ENCODE assay signal across 9 cellular contexts in genomic region chr19:19115954-19116353, GRCh38. TPM values are rescaled to one million over a fixed set of nuclear protein-coding genes. Genes with fewer than 3 reads are reported as not detected.
A peak's percentile ranks its signal among the peaks of the same experiment; 100 is the strongest.
DNase-seq lines count a peak whose midpoint lies in the region; ATAC-seq and TF ChIP-seq lines count a peak whose summit lies in the region.
"Had no signal": no experiment of that assay in that cellular context is flagged by ENCODE, and none has a peak within 500 bp of the region (broad histone marks: within the 10 kb centered on the region; RNA-seq: fewer than 3 reads in every experiment).

No MANE protein-coding gene starts in this region.

- no peaks in the 10 kb centered on the region for H3K9me3 Mint-ChIP-seq in CD8-positive, alpha-beta memory T cell
- H3K9me3 Mint-ChIP-seq in activated CD4-positive, alpha-beta T cell treated with anti-CD3 and anti-CD28 coated beads, Interleukin-2, amount 10 ng/mL, durations not matched to agents 24 days and 14 days, result no peaks in the 10 kb centered on the region

- H3K36me3 Mint-ChIP-seq in CD8-positive, alpha-beta memory T cell, result peaks cover 0 to 15% (median 0%) of the 10 kb centered on the region in 3 donors
- peaks cover 12% of the 10 kb centered on the region for H3K36me3 Mint-ChIP-seq in activated CD4-positive, alpha-beta T cell treated with anti-CD3 and anti-CD28 coated beads, Interleukin-2, amount 10 ng/mL, durations not matched to agents 24 days and 14 days (ENCODE audit: low read depth)

- H3K36me3 ChIP-seq in CD8-positive, alpha-beta memory T cell (ENCODE audit: insufficient read depth, low read length), result no peaks in the 10 kb centered on the region
- H3K36me3 ChIP-seq in esophagus muscularis mucosa, result peaks cover 6 to 22% (median 21%) of the 10 kb centered on the region in 4 donors

- no peak for ATAC-seq in HG03439 (IDR thresholded peaks at IDR 0.05; ENCODE audit: unreplicated experiment)

- TF ChIP-seq EP300 in esophagus muscularis mucosa (IDR thresholded peaks at IDR 0.05), result no peak

- H3K4me1 Mint-ChIP-seq in CD8-positive, alpha-beta memory T cell, result peaks cover 0 to 16% (median 5%) of the 10 kb centered on the region in 3 donors
- no peaks in the 10 kb centered on the region for H3K4me1 Mint-ChIP-seq in activated CD4-positive, alpha-beta T cell treated with anti-CD3 and anti-CD28 coated beads, Interleukin-2, amount 10 ng/mL, durations not matched to agents 24 days and 14 days

- CTCF ChIA-PET in CD8-positive, alpha-beta memory T cell (lab: Charles Lee), result interaction anchor here (1.1 to 2.5 kb wide), 3 partner anchors 25 to 63 kb away, joined by 3 to 9 read pairs (median 4); no protein-coding TSS in a partner anchor

- no peaks in the 10 kb centered on the region for H3K27me3 ChIP-seq in CD8-positive, alpha-beta memory T cell (ENCODE audit: insufficient read depth, low read length, poor library complexity, severe bottlenecking)
- peaks cover 0 to 4% (median under 1%) of the 10 kb centered on the region in 4 donors for H3K27me3 ChIP-seq in esophagus muscularis mucosa

- no peaks in the 10 kb centered on the region for H3K9me3 ChIP-seq in CD8-positive, alpha-beta memory T cell (ENCODE audit: low read length)
- H3K9me3 ChIP-seq in esophagus muscularis mucosa, result no peaks in the 10 kb centered on the region

- WGBS in esophagus muscularis mucosa, result 80% methylated on average over 7 of the region's 9 CpGs

- POLR2A ChIA-PET in CD8-positive, alpha-beta memory T cell (lab: Charles Lee), result no interaction called here

- H3K27ac Mint-ChIP-seq in CD8-positive, alpha-beta memory T cell, result peak overlapping the region in 1 of 8 donors; percentile 42
- no peak overlapping the region for H3K27ac Mint-ChIP-seq in activated CD4-positive, alpha-beta T cell treated with anti-CD3 and anti-CD28 coated beads, Interleukin-2, amount 10 ng/mL, durations not matched to agents 24 days and 14 days

- TF ChIP-seq POLR2A in esophagus muscularis mucosa (IDR thresholded peaks at IDR 0.05; ENCODE audit: low read depth), result no peak

- peak; percentile 28 to 63 (median 33) for DNase-seq in CD8-positive, alpha-beta memory T cell
- peak; percentile 96 for DNase-seq in HuH-7 (ENCODE audit: low spot score)
- peak; percentile 84 for DNase-seq in activated CD4-positive, alpha-beta T cell treated with anti-CD3 and anti-CD28 coated beads, Interleukin-2, amount 10 ng/mL, durations not matched to agents 24 days and 14 days
- no peak for DNase-seq in esophagus muscularis mucosa (ENCODE audit: extremely low spot score)
- DNase-seq in stimulated activated CD4-positive, alpha-beta T cell treated with anti-CD3 and anti-CD28 coated beads, Interleukin-2, amount 100 ng/mL, for 4 hours (ENCODE audit: low read depth), result peak; percentile 13
- DNase-seq in NCI-H1048 (lab: John Stamatoyannopoulos, UW), result no peak
- DNase-seq in NCI-H345 (lab: John Stamatoyannopoulos, UW), result no peak

- peak; percentile 9 to 45 (median 16) for TF ChIP-seq CTCF in esophagus muscularis mucosa (IDR thresholded peaks at IDR 0.05)

- H3K27ac ChIP-seq in CD8-positive, alpha-beta memory T cell (ENCODE audit: low read depth, low read length), result no peak overlapping the region
- H3K27ac ChIP-seq in esophagus muscularis mucosa (replicated peaks in 1 of 4), result no peak overlapping the region

- no peak overlapping the region for H3K4me3 Mint-ChIP-seq in CD8-positive, alpha-beta memory T cell
- H3K4me3 Mint-ChIP-seq in activated CD4-positive, alpha-beta T cell treated with anti-CD3 and anti-CD28 coated beads, Interleukin-2, amount 10 ng/mL, durations not matched to agents 24 days and 14 days, result no peak overlapping the region

- H3K27me3 Mint-ChIP-seq in CD8-positive, alpha-beta memory T cell, result no peaks in the 10 kb centered on the region
- no peaks in the 10 kb centered on the region for H3K27me3 Mint-ChIP-seq in activated CD4-positive, alpha-beta T cell treated with anti-CD3 and anti-CD28 coated beads, Interleukin-2, amount 10 ng/mL, durations not matched to agents 24 days and 14 days

- no peaks in the 10 kb centered on the region for H3K4me1 ChIP-seq in CD8-positive, alpha-beta memory T cell (ENCODE audit: insufficient read depth, low read length)
- H3K4me1 ChIP-seq in esophagus muscularis mucosa, result peaks cover 0 to 14% (median 7%) of the 10 kb centered on the region in 4 donors

- H3K4me3 ChIP-seq in CD8-positive, alpha-beta memory T cell (ENCODE audit: low read length), result no peak overlapping the region
- H3K4me3 ChIP-seq in esophagus muscularis mucosa, result no peak overlapping the region

- intact Hi-C loops in activated CD4-positive, alpha-beta T cell treated with anti-CD3 and anti-CD28 coated beads, Interleukin-2, amount 10 ng/mL, durations not matched to agents 24 days and 14 days (cut with micrococcal nuclease), result no loop called here
- intact Hi-C loops in esophagus muscularis mucosa (cut with DNase I), result no loop called here

RNA-seq across cellular contexts. Expression of gene TMEM161A, which starts 22.3 kb away (rescaled TPM):
- total RNA-seq in CD8-positive, alpha-beta memory T cell, result 10 to 100 TPM; 27.7 to 30.6 TPM
- polyA plus RNA-seq in CD8-positive, alpha-beta memory T cell, result 30.1 TPM
- total RNA-seq in activated CD4-positive, alpha-beta T cell treated with anti-CD3 and anti-CD28 coated beads, Interleukin-2, amount 10 ng/mL, durations not matched to agents 24 days and 14 days, result 40.7 and 44.1 TPM in 2 replicates
- 10 to 100 TPM; 12.0 to 26.8 (median 16.9) TPM for total RNA-seq in esophagus muscularis mucosa

RNA-seq across cellular contexts. Expression of gene SLC25A42, which starts 52.2 kb away (rescaled TPM):
- 10 to 100 TPM; 10.4 to 11.3 TPM for total RNA-seq in CD8-positive, alpha-beta memory T cell
- 19.3 TPM for polyA plus RNA-seq in CD8-positive, alpha-beta memory T cell
- 8.0 and 8.1 TPM in 2 replicates for total RNA-seq in activated CD4-positive, alpha-beta T cell treated with anti-CD3 and anti-CD28 coated beads, Interleukin-2, amount 10 ng/mL, durations not matched to agents 24 days and 14 days
- 10 to 100 TPM; 11.2 to 16.8 (median 13.8) TPM for total RNA-seq in esophagus muscularis mucosa

RNA-seq across cellular contexts. Expression of gene MEF2B, which starts 54.1 kb away (rescaled TPM):
- 1 to 10 TPM; 1.5 to 2.0 TPM for total RNA-seq in CD8-positive, alpha-beta memory T cell
- not detected for polyA plus RNA-seq in CD8-positive, alpha-beta memory T cell
- 2.9 and 3.0 TPM in 2 replicates for total RNA-seq in activated CD4-positive, alpha-beta T cell treated with anti-CD3 and anti-CD28 coated beads, Interleukin-2, amount 10 ng/mL, durations not matched to agents 24 days and 14 days
- not detected for total RNA-seq in esophagus muscularis mucosa
- total RNA-seq: glomerular endothelial cell had no signal

Comparison
In these comparisons a context has a peak if more than half of its experiments do, and no peak if none do; other contexts are left out.
1. DNase-seq: peak in CD8-positive, alpha-beta memory T cell (5 of 5), HuH-7 (single experiment), activated CD4-positive, alpha-beta T cell treated with anti-CD3 and anti-CD28 coated beads, Interleukin-2, amount 10 ng/mL, durations not matched to agents 24 days and 14 days (single experiment) and stimulated activated CD4-positive, alpha-beta T cell treated with anti-CD3 and anti-CD28 coated beads, Interleukin-2, amount 100 ng/mL, for 4 hours (single experiment); none in esophagus muscularis mucosa (single experiment), NCI-H1048 (single experiment) and NCI-H345 (single experiment).